In genomic region chr11:64870893-64871849, GRCh38 we compare ENCODE assay signal across 9 cellular contexts. TPM values are rescaled to one million over a fixed set of nuclear protein-coding genes. Genes with fewer than 3 reads are reported as not detected.
DNase-seq lines count a peak whose midpoint lies in the region; ATAC-seq, FAIRE-seq and TF ChIP-seq lines count a peak whose summit lies in the region.
"Had no signal": no experiment of that assay in that cellular context is flagged by ENCODE, and none has a peak within 500 bp of the region (broad histone marks: within the 10 kb centered on the region; RNA-seq: fewer than 3 reads in every experiment).

No MANE protein-coding gene starts in this region.

- H3K36me3 ChIP-seq in BLaER1 treated with 17β-estradiol and CSF1 and Interleukin-3, amounts not matched to agents 10 nM and 100 nM: peaks cover 41 to 88% (median 67%) of the 10 kb centered on the region in 11 experiments
- H3K36me3 ChIP-seq in Peyer's patch: peaks cover 0 to 46% (median 0%) of the 10 kb centered on the region in 3 donors
- H3K36me3 ChIP-seq in H1 (ENCODE audit: control insufficient read depth in 2 of 4, insufficient read depth in 4 of 4, low read length in 3 of 4): no peaks in the 10 kb centered on the region; a peak in 1 of 8 replicates
- H3K36me3 ChIP-seq in neural progenitor cell: no peaks in the 10 kb centered on the region

- no peaks in the 10 kb centered on the region for H3K27me3 ChIP-seq in BLaER1 treated with 17β-estradiol and CSF1 and Interleukin-3, amounts not matched to agents 10 nM and 100 nM
- H3K27me3 ChIP-seq in Peyer's patch (no peaks in the 10 kb centered on the region), H1 (replicated peaks in 1 of 4; ENCODE audit: control insufficient read depth in 3 of 4, extremely low read depth in 1 of 4, insufficient read depth in 3 of 4, low read length in 3 of 4) (no peaks in the 10 kb centered on the region), neural progenitor cell (no peaks in the 10 kb centered on the region)

- peak overlapping the region; percentile 16 to 60 (median 46) for H3K4me3 ChIP-seq in BLaER1 treated with 17β-estradiol and CSF1 and Interleukin-3, amounts not matched to agents 10 nM and 100 nM
- H3K4me3 ChIP-seq in Peyer's patch (peak overlapping the region in 3 of 4 donors; percentile 26 to 29 (median 28)), H1 (ENCODE audit: extremely low read depth in 1 of 4, insufficient read depth in 2 of 4, low read depth in 3 of 4, low read length in 4 of 4) (no peak overlapping the region), neural progenitor cell (no peak overlapping the region)

- peak overlapping the region; percentile 60; the same call in 1 of the 2 replicates for H4K8ac ChIP-seq in H1 (ENCODE audit: extremely low read depth, insufficient read depth, low read length)

- no peak overlapping the region for H2BK20ac ChIP-seq in H1 (ENCODE audit: low read length)

- peaks cover 50% of the 10 kb centered on the region for H3K4me1 Mint-ChIP-seq in neural progenitor cell

- H2AFZ ChIP-seq in H1 (ENCODE audit: low read length) (no peak overlapping the region), neural progenitor cell (replicated peaks) (no peak overlapping the region)

- peaks cover 100% of the 10 kb centered on the region in 10 experiments for H3K4me1 ChIP-seq in BLaER1 treated with 17β-estradiol and CSF1 and Interleukin-3, amounts not matched to agents 10 nM and 100 nM
- H3K4me1 ChIP-seq in Peyer's patch (peaks cover 18 to 92% (median 62%) of the 10 kb centered on the region in 4 donors), H1 (replicated peaks in 1 of 4; ENCODE audit: control insufficient read depth in 3 of 4, insufficient read depth in 4 of 4, low read length in 3 of 4) (peaks cover 0 to 3% (median 0%) of the 10 kb centered on the region in 4 experiments; a peak in 2 of 7 replicates), neural progenitor cell (peaks cover 9% of the 10 kb centered on the region)

- peaks cover 11% of the 10 kb centered on the region for H3K36me3 Mint-ChIP-seq in neural progenitor cell

- peaks cover 74 to 100% (median 87%) of the 10 kb centered on the region in 11 experiments for H4K20me1 ChIP-seq in BLaER1 treated with 17β-estradiol and CSF1 and Interleukin-3, amounts not matched to agents 10 nM and 100 nM
- H4K20me1 ChIP-seq in H1 (replicated peaks in 1 of 2; ENCODE audit: control insufficient read depth in 1 of 2, insufficient read depth in 2 of 2, low read length in 2 of 2) (peaks cover 0 to 4% of the 10 kb centered on the region in 2 experiments), neural progenitor cell (ENCODE audit: low read depth) (peaks cover 28% of the 10 kb centered on the region)

- no peak overlapping the region for H3K56ac ChIP-seq in H1 (replicated peaks; ENCODE audit: insufficient read length, low read depth, low read length)

- POLR2A ChIA-PET in H1 (lab: Charles Lee; ENCODE audit: partially characterized antibody): interaction anchor here (25.7 kb wide), 1 partner anchor 13 kb away, joined by 408 read pairs; the partner anchor contains the start of gene EHD1

- H3K27me3 Mint-ChIP-seq in neural progenitor cell (ENCODE audit: insufficient read depth, low read depth): peaks cover 3% of the 10 kb centered on the region

- no peaks in the 10 kb centered on the region for H3F3A ChIP-seq in neural progenitor cell (ENCODE audit: low read depth)

- H2BK15ac ChIP-seq in H1 (ENCODE audit: low read length): no peak overlapping the region

- CTCF ChIA-PET in H1 (lab: Charles Lee; ENCODE audit: partially characterized antibody): interaction anchor here (0.7 to 32.3 kb wide), 8 partner anchors 11 to 143 kb away, joined by 3 to 1058 read pairs (median 11); partner anchors contain the start of genes ARL2, BATF2, CDC42BPG and EHD1

- peak overlapping the region; percentile 60 to 77 (median 67) for H3K9ac ChIP-seq in BLaER1 treated with 17β-estradiol and CSF1 and Interleukin-3, amounts not matched to agents 10 nM and 100 nM
- H3K9ac ChIP-seq in H1 (replicated peaks in 1 of 4; ENCODE audit: extremely low read depth in 1 of 4, low read depth in 3 of 4, low read length in 3 of 4) (no peak overlapping the region; a peak in 1 of 7 replicates), neural progenitor cell (no peak overlapping the region)

- no peaks in the 10 kb centered on the region for H3K9me3 Mint-ChIP-seq in neural progenitor cell

- H3K9me3 ChIP-seq in BLaER1 treated with 17β-estradiol and CSF1 and Interleukin-3, amounts not matched to agents 10 nM and 100 nM (replicated peaks in 1 of 11): peaks cover 0 to 3% (median 0%) of the 10 kb centered on the region in 11 experiments; a peak in 1 of 22 replicates
- H3K9me3 ChIP-seq in Peyer's patch (no peaks in the 10 kb centered on the region), H1 (ENCODE audit: insufficient read depth in 2 of 2, low read depth in 1 of 2, low read length in 1 of 2) (no peaks in the 10 kb centered on the region), neural progenitor cell (ENCODE audit: low read depth) (no peaks in the 10 kb centered on the region)

- no peak for TF ChIP-seq EP300 in H1 (IDR thresholded peaks at IDR 0.05; ENCODE audit: borderline replicate concordance in 1 of 2, low read depth in 2 of 2, low read length in 2 of 2)

- peak overlapping the region; percentile 75 for H3K4me3 Mint-ChIP-seq in neural progenitor cell

- peak overlapping the region; percentile 93 for H3K27ac Mint-ChIP-seq in neural progenitor cell

- TF ChIP-seq RAD21 in H1 (IDR thresholded peaks at IDR 0.05 in 1 of 2, conservative IDR thresholded peaks at IDR 0.05 in 1 of 2; ENCODE audit: low read depth in 2 of 2, low read length in 2 of 2): no peak

- H3K4me2 ChIP-seq in BLaER1 treated with 17β-estradiol and CSF1 and Interleukin-3, amounts not matched to agents 10 nM and 100 nM: peak overlapping the region; percentile 93 to 100 (median 98)
- no peak overlapping the region for H3K4me2 ChIP-seq in H1 (ENCODE audit: insufficient read depth in 1 of 2, low read depth in 2 of 2, low read length in 2 of 2)
- peak overlapping the region; percentile 13 for H3K4me2 ChIP-seq in neural progenitor cell

- no peak for FAIRE-seq in H1 (lab: Jason Lieb, UNC)

- H2AK5ac ChIP-seq in H1 (ENCODE audit: low read depth, low read length): no peak overlapping the region

- H3K79me2 ChIP-seq in H1 (ENCODE audit: control insufficient read depth in 1 of 2, insufficient read depth in 2 of 2, low read length in 2 of 2) (0 out of 4 replicates have a peak, but pooled peaks cover 0 to under 1% of the 10 kb centered on the region in 2 experiments), neural progenitor cell (ENCODE audit: low read depth) (no peaks in the 10 kb centered on the region)

- H3K18ac ChIP-seq in H1 (ENCODE audit: extremely low read depth, low read length): no peak overlapping the region

- H3K79me1 ChIP-seq in H1 (ENCODE audit: low read depth, low read length): peaks cover under 1% of the 10 kb centered on the region; the same call in 1 of the 2 replicates

- H2BK12ac ChIP-seq in H1 (ENCODE audit: low read depth, low read length): no peak overlapping the region

- no peak overlapping the region for H3K14ac ChIP-seq in H1 (ENCODE audit: insufficient read length)

- TF ChIP-seq CTCF in Peyer's patch (IDR thresholded peaks at IDR 0.05): no peak
- TF ChIP-seq CTCF in H1 (IDR thresholded peaks at IDR 0.05; ENCODE audit: control extremely low read depth in 1 of 3, insufficient read depth in 1 of 3, low read depth in 1 of 3, low read length in 3 of 3): no peak
- TF ChIP-seq CTCF in neural progenitor cell (IDR thresholded peaks at IDR 0.05): no peak

- H3K23ac ChIP-seq in H1 (ENCODE audit: insufficient read length): no peak overlapping the region

- 0 out of 2 replicates have a peak overlapping the region, but pooled peaks have one; percentile 2 for H2BK5ac ChIP-seq in H1 (ENCODE audit: low read depth, low read length)

- H3K27ac ChIP-seq in BLaER1 treated with 17β-estradiol and CSF1 and Interleukin-3, amounts not matched to agents 10 nM and 100 nM: peak overlapping the region; percentile 51 to 98 (median 71); a peak in 21 of 22 replicates
- H3K27ac ChIP-seq in Peyer's patch (peak overlapping the region; percentile 48 to 94 (median 72)), H1 (ENCODE audit: low read depth, low read length) (no peak overlapping the region), neural progenitor cell (peak overlapping the region; percentile 37)

- TF ChIP-seq POLR2A in Peyer's patch (IDR thresholded peaks at IDR 0.05): no peak
- TF ChIP-seq POLR2A in H1 (IDR thresholded peaks at IDR 0.05; ENCODE audit: control extremely low read depth in 1 of 2, low read depth in 2 of 2, low read length in 2 of 2): no peak
- TF ChIP-seq POLR2A in erythroblast (IDR thresholded peaks at IDR 0.05; ENCODE audit: low read length): no peak

- DNase-seq in Peyer's patch (no peak), H1 (ENCODE audit: low read depth in 1 of 2, low spot score in 2 of 2) (no peak), neural progenitor cell (ENCODE audit: low spot score) (no peak), glomerular visceral epithelial cell (ENCODE audit: extremely low spot score) (no peak), superior temporal gyrus (ENCODE audit: extremely low spot score) (no peak), erythroblast (lab: John Stamatoyannopoulos, UW) (no peak)
- DNase-seq: NCI-H2171 had no signal

- no peak overlapping the region for H4K91ac ChIP-seq in H1 (replicated peaks; ENCODE audit: insufficient read length, low read length)

- no peak for ATAC-seq in GM19035 (IDR thresholded peaks at IDR 0.05; ENCODE audit: unreplicated experiment)

- no peaks in the 10 kb centered on the region for H3K23me2 ChIP-seq in H1 (ENCODE audit: low read depth, low read length)

- no peak overlapping the region for H2BK120ac ChIP-seq in H1 (replicated peaks; ENCODE audit: low read depth, low read length)

- H3K4ac ChIP-seq in H1 (replicated peaks; ENCODE audit: insufficient read length, low read depth, low read length): no peak overlapping the region

- H4K5ac ChIP-seq in H1 (ENCODE audit: insufficient read length, low read depth, low read length): no peak overlapping the region

- WGBS in H1 (ENCODE audit: extremely low coverage in 1 of 2, insufficient coverage in 1 of 2, insufficient read length in 1 of 2, insufficient replicate concordance in 2 of 2, low coverage in 1 of 2, low lambda C conversion rate in 2 of 2, missing lambda C conversion rate in 1 of 2), 2 experiments: 87% methylated on average over 23 of the region's 24 CpGs; no CpG with 5 or more reads in 1 of the 2 experiments

RNA-seq across cellular contexts. Expression of gene EHD1, which starts 7.2 kb away (rescaled TPM):
- total RNA-seq in Peyer's patch (100 to 1,000 TPM in 2 of 4 donors, 10 to 100 TPM in 2; 56.2 to 185 (median 98.6) TPM), neural progenitor cell (ENCODE audit: low replicate concordance) (19.8 and 39.7 TPM in 2 replicates)
- total RNA-seq in H1 (2021; fragmentation: NEBNext Ultra II Directional; extraction: Animal tissue kit (Norgen Biotek cat#: 25700)): 36.9 and 42.9 TPM in 2 replicates
- polyA plus RNA-seq in H1 (2011; rRNA removed): 31.5 and 54.0 TPM in 2 replicates
- polyA plus RNA-seq in H1 (2011; cell fraction: cytosol; rRNA removed): 33.1 TPM
- 38.0 TPM for polyA plus RNA-seq in H1 (2011; cell fraction: nucleus; rRNA removed)
- 22.9 to 33.8 TPM (median 30.9 TPM) in 4 replicates for polyA plus RNA-seq in H1 (2012, experiment 1 of 2)
- 28.9 TPM for polyA plus RNA-seq in H1 (2012, experiment 2 of 2)
- 19.7 TPM for polyA plus RNA-seq in H1 (2013, experiment 1 of 2)
- polyA plus RNA-seq in H1 (2013, experiment 2 of 2): 17.7 TPM
- polyA minus RNA-seq in H1 (2011; rRNA and poly(A)+ RNA removed): 24.7 and 48.1 TPM in 2 replicates
- 28.1 TPM for polyA minus RNA-seq in H1 (2011; cell fraction: cytosol; rRNA and poly(A)+ RNA removed)
- polyA minus RNA-seq in H1 (2011; cell fraction: nucleus; rRNA and poly(A)+ RNA removed): 22.0 TPM

RNA-seq across cellular contexts. Expression of gene CDC42BPG, which starts 26.7 kb away (rescaled TPM):
- total RNA-seq in Peyer's patch (10 to 100 TPM; 25.6 to 78.6 (median 52.1) TPM), neural progenitor cell (ENCODE audit: low replicate concordance) (0.62 and 2.1 TPM in 2 replicates)
- total RNA-seq in H1 (2021; fragmentation: NEBNext Ultra II Directional; extraction: Animal tissue kit (Norgen Biotek cat#: 25700)): 10.6 and 12.3 TPM in 2 replicates
- 3.7 and 6.7 TPM in 2 replicates for polyA plus RNA-seq in H1 (2011; rRNA removed)
- 5.9 TPM for polyA plus RNA-seq in H1 (2011; cell fraction: cytosol; rRNA removed)
- 27.1 TPM for polyA plus RNA-seq in H1 (2011; cell fraction: nucleus; rRNA removed)
- polyA plus RNA-seq in H1 (2012, experiment 1 of 2): 6.2 to 12.1 TPM (median 10.3 TPM) in 4 replicates
- 4.7 TPM for polyA plus RNA-seq in H1 (2012, experiment 2 of 2)
- polyA plus RNA-seq in H1 (2013, experiment 1 of 2): 4.8 TPM
- polyA plus RNA-seq in H1 (2013, experiment 2 of 2): 3.8 TPM
- 4.5 and 4.9 TPM in 2 replicates for polyA minus RNA-seq in H1 (2011; rRNA and poly(A)+ RNA removed)
- 7.4 TPM for polyA minus RNA-seq in H1 (2011; cell fraction: cytosol; rRNA and poly(A)+ RNA removed)
- 20.2 TPM for polyA minus RNA-seq in H1 (2011; cell fraction: nucleus; rRNA and poly(A)+ RNA removed)

RNA-seq across cellular contexts. Expression of gene ATG2A, which starts 45.8 kb away (rescaled TPM):
- total RNA-seq in Peyer's patch (10 to 100 TPM; 38.8 to 79.6 (median 66.6) TPM), neural progenitor cell (ENCODE audit: low replicate concordance) (4.4 and 16.6 TPM in 2 replicates)
- total RNA-seq in H1 (2021; fragmentation: NEBNext Ultra II Directional; extraction: Animal tissue kit (Norgen Biotek cat#: 25700)): 20.9 and 22.1 TPM in 2 replicates
- 12.1 and 19.8 TPM in 2 replicates for polyA plus RNA-seq in H1 (2011; rRNA removed)
- polyA plus RNA-seq in H1 (2011; cell fraction: cytosol; rRNA removed): 7.3 TPM
- polyA plus RNA-seq in H1 (2011; cell fraction: nucleus; rRNA removed): 29.8 TPM
- polyA plus RNA-seq in H1 (2012, experiment 1 of 2): 13.2 to 19.6 TPM (median 18.1 TPM) in 4 replicates
- 14.9 TPM for polyA plus RNA-seq in H1 (2012, experiment 2 of 2)
- 7.1 TPM for polyA plus RNA-seq in H1 (2013, experiment 1 of 2)
- 7.1 TPM for polyA plus RNA-seq in H1 (2013, experiment 2 of 2)
- 8.1 and 8.8 TPM in 2 replicates for polyA minus RNA-seq in H1 (2011; rRNA and poly(A)+ RNA removed)
- polyA minus RNA-seq in H1 (2011; cell fraction: cytosol; rRNA and poly(A)+ RNA removed): 18.1 TPM
- 24.5 TPM for polyA minus RNA-seq in H1 (2011; cell fraction: nucleus; rRNA and poly(A)+ RNA removed)

RNA-seq across cellular contexts. Expression of gene PPP2R5B, which starts 53.3 kb away (rescaled TPM):
- total RNA-seq in Peyer's patch: 10 to 100 TPM; 20.0 to 46.2 (median 22.5) TPM
- 5.1 and 5.8 TPM in 2 replicates for total RNA-seq in H1 (2021; fragmentation: NEBNext Ultra II Directional; extraction: Animal tissue kit (Norgen Biotek cat#: 25700))
- polyA plus RNA-seq in H1 (2011; rRNA removed): 4.9 and 6.3 TPM in 2 replicates
- 5.2 TPM for polyA plus RNA-seq in H1 (2011; cell fraction: cytosol; rRNA removed)
- 13.4 TPM for polyA plus RNA-seq in H1 (2011; cell fraction: nucleus; rRNA removed)
- polyA plus RNA-seq in H1 (2012, experiment 1 of 2): 4.7 to 4.8 TPM (median 4.7 TPM) in 4 replicates
- 5.9 TPM for polyA plus RNA-seq in H1 (2012, experiment 2 of 2)
- polyA plus RNA-seq in H1 (2013, experiment 1 of 2): 3.7 TPM
- 3.8 TPM for polyA plus RNA-seq in H1 (2013, experiment 2 of 2)
- polyA minus RNA-seq in H1 (2011; rRNA and poly(A)+ RNA removed): 2.3 and 2.8 TPM in 2 replicates
- 2.5 TPM for polyA minus RNA-seq in H1 (2011; cell fraction: cytosol; rRNA and poly(A)+ RNA removed)
- polyA minus RNA-seq in H1 (2011; cell fraction: nucleus; rRNA and poly(A)+ RNA removed): 4.9 TPM
- 5.7 and 11.3 TPM in 2 replicates for total RNA-seq in neural progenitor cell (ENCODE audit: low replicate concordance)

Comparison
In these comparisons a context has a peak if more than half of its experiments do, and no peak if none do; other contexts are left out.
1. H3K4me2 ChIP-seq: peak in BLaER1 treated with 17β-estradiol and CSF1 and Interleukin-3, amounts not matched to agents 10 nM and 100 nM (11 of 11) and neural progenitor cell (single experiment); none in H1 (0 of 2).
2. H3K4me3 ChIP-seq: peak in BLaER1 treated with 17β-estradiol and CSF1 and Interleukin-3, amounts not matched to agents 10 nM and 100 nM (10 of 10) and Peyer's patch (3 of 4); none in H1 (0 of 4) and neural progenitor cell (single experiment).
3. H3K9ac ChIP-seq: peak in BLaER1 treated with 17β-estradiol and CSF1 and Interleukin-3, amounts not matched to agents 10 nM and 100 nM (11 of 11); none in H1 (0 of 4) and neural progenitor cell (single experiment).